Comparison of ENCODE assay signal across 1 cellular context in genomic region chr7:102296179-102296438, GRCh38.
TF ChIP-seq lines count a peak whose summit lies in the region.

No MANE protein-coding gene starts in this region.

TF ChIP-seq in H1, 55 proteins besides CTCF, POLR2A, EP300 and RAD21:
- no peak for TF ChIP-seq ATF3 (IDR thresholded peaks at IDR 0.05; ENCODE audit: insufficient read depth, low read depth, low read length)
- no peak for TF ChIP-seq JUN (IDR thresholded peaks at IDR 0.05; ENCODE audit: low read depth, low read length)
- TF ChIP-seq KDM5A (IDR thresholded peaks at IDR 0.05; ENCODE audit: low read length) = no peak
- no peak for TF ChIP-seq CHD7 (IDR thresholded peaks at IDR 0.05; ENCODE audit: insufficient replicate concordance, low read length)
- no peak for TF ChIP-seq GTF2F1 (IDR thresholded peaks at IDR 0.05; ENCODE audit: borderline replicate concordance, low read depth, low read length)
- no peak for TF ChIP-seq POU5F1 (IDR thresholded peaks at IDR 0.05; ENCODE audit: low read depth, low read length)
- TF ChIP-seq PHF8 (conservative IDR thresholded peaks at IDR 0.05; ENCODE audit: low read depth, low read length) = no peak
- TF ChIP-seq KDM1A (IDR thresholded peaks at IDR 0.05; ENCODE audit: borderline replicate concordance, low read length) = no peak
- no peak for TF ChIP-seq E2F6 (IDR thresholded peaks at IDR 0.05)
- TF ChIP-seq GABPA (IDR thresholded peaks at IDR 0.05; ENCODE audit: borderline replicate concordance, insufficient read depth, low read length) = no peak
- no peak for TF ChIP-seq SUZ12 (IDR thresholded peaks at IDR 0.05; ENCODE audit: low read length)
- no peak for TF ChIP-seq SIX5 (IDR thresholded peaks at IDR 0.05; ENCODE audit: low read depth, low read length)
- TF ChIP-seq ASH2L (IDR thresholded peaks at IDR 0.05; ENCODE audit: low read length) = no peak
- TF ChIP-seq CHD1 (IDR thresholded peaks at IDR 0.05; ENCODE audit: low read depth, low read length) = no peak
- TF ChIP-seq POLR2AphosphoS5 (IDR thresholded peaks at IDR 0.05; ENCODE audit: low read depth, low read length) = no peak
- no peak for TF ChIP-seq TCF12 (IDR thresholded peaks at IDR 0.05; ENCODE audit: low read depth, low read length)
- TF ChIP-seq SP4 (IDR thresholded peaks at IDR 0.05; ENCODE audit: low read length) = no peak
